8 cellular contexts compared by ENCODE assay signal in genomic region chr2:161237397-161238263, GRCh38.
DNase-seq lines count a peak whose midpoint lies in the region; ATAC-seq and TF ChIP-seq lines count a peak whose summit lies in the region.

No MANE protein-coding gene starts in this region.

- ATAC-seq in HG03196 (IDR thresholded peaks at IDR 0.05; ENCODE audit: unreplicated experiment) (peak; percentile 40), RWPE2 (ENCODE audit: low read depth) (peak; percentile 74), heart left ventricle (peak; percentile 75 to 82 (median 79))

- H3K4me3 ChIP-seq in AG09309 (ENCODE audit: control insufficient read depth, low read depth, low read length) (peak overlapping the region; percentile 55), RWPE2 (ENCODE audit: severe bottlenecking) (peak overlapping the region; percentile 43), heart left ventricle (peak overlapping the region; percentile 18 to 68 (median 56)), ovary (peak overlapping the region; percentile 52)

- peak overlapping the region; percentile 81 for H3K4me3 Mint-ChIP-seq in activated naive CD8-positive, alpha-beta T cell treated with anti-CD3 and anti-CD28 coated beads for 36 hours

- H3K27me3 ChIP-seq in RWPE2 (ENCODE audit: insufficient read depth, poor library complexity, severe bottlenecking) (no peaks in the 10 kb centered on the region), heart left ventricle (no peaks in the 10 kb centered on the region), ovary (no peaks in the 10 kb centered on the region)

- TF ChIP-seq EP300 in ovary (IDR thresholded peaks at IDR 0.05), result no peak

- in situ Hi-C loops in GM18951 (cut with MboI; ENCODE audit: low sequenced_read_pairs, unreplicated experiment), result no loop called here

- peaks cover 30% of the 10 kb centered on the region for H3K4me1 Mint-ChIP-seq in activated naive CD8-positive, alpha-beta T cell treated with anti-CD3 and anti-CD28 coated beads for 36 hours

- H3K27me3 Mint-ChIP-seq in activated naive CD8-positive, alpha-beta T cell treated with anti-CD3 and anti-CD28 coated beads for 36 hours, result peaks cover 14% of the 10 kb centered on the region

- H3K27ac ChIP-seq in RWPE2 (ENCODE audit: poor library complexity, severe bottlenecking) (no peak overlapping the region), heart left ventricle (peak overlapping the region in 3 of 12 donors; percentile 11 to 71 (median 13)), ovary (no peak overlapping the region)

- peak overlapping the region; percentile 72 for H3K27ac Mint-ChIP-seq in activated naive CD8-positive, alpha-beta T cell treated with anti-CD3 and anti-CD28 coated beads for 36 hours

- H3K9me3 ChIP-seq in RWPE2 (ENCODE audit: severe bottlenecking), result no peaks in the 10 kb centered on the region
- H3K9me3 ChIP-seq in heart left ventricle, result no peaks in the 10 kb centered on the region
- no peaks in the 10 kb centered on the region for H3K9me3 ChIP-seq in ovary

- peak; percentile 35 for TF ChIP-seq POLR2A in GM18951 (IDR thresholded peaks at IDR 0.05; ENCODE audit: extremely low read depth, insufficient read depth, insufficient read length)
- no peak for TF ChIP-seq POLR2A in heart left ventricle (IDR thresholded peaks at IDR 0.05)
- TF ChIP-seq POLR2A in ovary (IDR thresholded peaks at IDR 0.05), result no peak

- WGBS in heart left ventricle, 4 donors, result 2 to 7% (median 3%) methylated on average over 39 to 49 of the region's 49 CpGs
- WGBS in ovary, 3 donors, result 3 to 4% (median 3%) methylated on average over 49 of the region's 49 CpGs

- H3K9me3 Mint-ChIP-seq in activated naive CD8-positive, alpha-beta T cell treated with anti-CD3 and anti-CD28 coated beads for 36 hours, result no peaks in the 10 kb centered on the region

- DNase-seq in AG09309 (ENCODE audit: low read depth) (no peak), RWPE2 (ENCODE audit: low spot score) (no peak), heart left ventricle (peak; percentile 31 to 72 (median 52)), ovary (peak; percentile 68 to 80 (median 70)), SIG-M5 treated with dmso at 0.1 percent for 504 hours (lab: John Stamatoyannopoulos, UW; ENCODE audit: unreplicated experiment) (no peak)
- DNase-seq in activated naive CD8-positive, alpha-beta T cell treated with anti-CD3 and anti-CD28 coated beads for 36 hours, result peak; percentile 47

- peaks cover 26% of the 10 kb centered on the region for H3K36me3 ChIP-seq in RWPE2 (ENCODE audit: low read depth)
- H3K36me3 ChIP-seq in heart left ventricle, result peaks cover 0 to 23% (median 3%) of the 10 kb centered on the region in 9 donors
- H3K36me3 ChIP-seq in ovary, result no peaks in the 10 kb centered on the region

- H3K36me3 Mint-ChIP-seq in activated naive CD8-positive, alpha-beta T cell treated with anti-CD3 and anti-CD28 coated beads for 36 hours, result peaks cover 11% of the 10 kb centered on the region

- intact Hi-C loops in heart left ventricle (cut with DNase I) (no loop called here), ovary (cut with DNase I) (no loop called here)

- H3K4me1 ChIP-seq in RWPE2 (ENCODE audit: insufficient read depth, poor library complexity, severe bottlenecking) (no peaks in the 10 kb centered on the region), heart left ventricle (peaks cover 0 to 27% (median 7%) of the 10 kb centered on the region in 12 donors), ovary (ENCODE audit: insufficient read depth) (peaks cover 3% of the 10 kb centered on the region)

- no peak for TF ChIP-seq CTCF in AG09309 (IDR thresholded peaks at IDR 0.05; ENCODE audit: control insufficient read depth, insufficient read depth, low read depth, low read length, missing control alignments)
- TF ChIP-seq CTCF in RWPE2 (IDR thresholded peaks at IDR 0.05; ENCODE audit: poor library complexity, severe bottlenecking), result no peak
- TF ChIP-seq CTCF in heart left ventricle (IDR thresholded peaks at IDR 0.05), result no peak
- no peak for TF ChIP-seq CTCF in ovary (IDR thresholded peaks at IDR 0.05)

Comparison
In these comparisons a context has a peak if more than half of its experiments do, and no peak if none do; other contexts are left out.
1. DNase-seq: peak in activated naive CD8-positive, alpha-beta T cell treated with anti-CD3 and anti-CD28 coated beads for 36 hours (single experiment), heart left ventricle (5 of 5) and ovary (5 of 5); none in AG09309 (single experiment), RWPE2 (single experiment) and SIG-M5 treated with dmso at 0.1 percent for 504 hours (single experiment).
2. Peak in every context shown above with its lines, with median percentiles within 50 percentile points of each other: H3K4me3 ChIP-seq and ATAC-seq.